8 cellular contexts compared by ENCODE assay signal in the genomic region with DNA sequence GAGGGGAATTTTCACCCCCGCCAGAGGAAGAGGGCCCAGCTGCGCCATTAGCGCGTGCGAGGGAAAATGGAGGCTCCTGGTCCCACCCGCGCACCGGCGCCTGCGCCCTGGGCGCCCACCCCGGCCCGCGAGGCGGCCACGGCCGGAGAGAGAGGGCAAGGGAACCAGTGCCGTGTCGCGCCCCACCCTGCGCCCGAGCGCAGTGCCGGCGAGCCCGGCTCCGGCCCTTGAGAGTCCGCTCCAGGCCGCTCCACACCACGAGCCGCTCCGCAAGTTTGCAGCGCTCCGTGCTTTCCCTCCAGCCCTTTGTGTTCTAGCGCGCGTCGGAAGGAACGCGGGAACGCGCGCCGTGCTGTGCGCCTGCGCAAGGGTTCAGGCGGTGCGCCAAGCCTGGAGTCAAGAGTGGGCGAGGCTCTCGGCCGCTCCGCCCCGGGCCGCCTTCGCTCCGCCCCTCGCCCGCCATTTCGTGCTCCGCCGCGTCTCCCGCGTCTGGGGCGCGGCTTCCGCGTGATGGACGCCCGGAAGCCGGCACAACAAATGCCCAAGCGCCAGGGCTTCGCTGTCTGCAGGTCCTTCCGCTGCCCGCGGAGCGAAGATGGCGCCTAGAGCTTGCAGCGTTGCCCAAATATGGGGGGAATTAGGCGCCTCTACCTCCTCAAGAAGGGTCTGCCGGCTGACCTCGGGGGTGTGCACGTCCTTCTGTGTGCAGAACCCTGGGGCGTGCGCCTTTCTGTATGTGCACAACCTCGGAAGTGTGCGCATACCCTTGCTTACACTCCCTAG. TPM values are rescaled to one million over a fixed set of nuclear protein-coding genes. Genes with fewer than 3 reads are reported as not detected.
DNase-seq lines count a peak whose midpoint lies in the region; ATAC-seq, FAIRE-seq and TF ChIP-seq lines count a peak whose summit lies in the region.

No MANE protein-coding gene starts in this region.

- peak overlapping the region; percentile 66 to 92 (median 90); a peak in 6 of 7 replicates for H3K9ac ChIP-seq in H1 (replicated peaks in 1 of 4; ENCODE audit: extremely low read depth in 1 of 4, low read depth in 3 of 4, low read length in 3 of 4)

- H2BK15ac ChIP-seq in H1 (ENCODE audit: low read length) = peak overlapping the region; percentile 98; the same call in 1 of the 2 replicates

- TF ChIP-seq POLR2A in A549 (IDR thresholded peaks at IDR 0.05; ENCODE audit: low read length) (peak; percentile 51), GM18526 (IDR thresholded peaks at IDR 0.05; ENCODE audit: extremely low read depth, insufficient read length) (peak; percentile 65), H1 (IDR thresholded peaks at IDR 0.05; ENCODE audit: control extremely low read depth in 1 of 2, low read depth in 2 of 2, low read length in 2 of 2) (peak in 1 of 2 experiments; percentile 79; a peak in 2 of 3 replicates)

- no peak for FAIRE-seq in A549 (lab: Jason Lieb, UNC)
- no peak for FAIRE-seq in H1 (lab: Jason Lieb, UNC)

- peak overlapping the region; percentile 92 for H2BK12ac ChIP-seq in H1 (ENCODE audit: low read depth, low read length)

- 5% methylated on average over 58 of the region's 87 CpGs for WGBS in A549 (ENCODE audit: missing lambda C conversion rate)
- WGBS in H1 (ENCODE audit: extremely low coverage in 1 of 2, insufficient coverage in 1 of 2, insufficient read length in 1 of 2, insufficient replicate concordance in 2 of 2, low coverage in 1 of 2, low lambda C conversion rate in 2 of 2, missing lambda C conversion rate in 1 of 2), 2 experiments = 13% methylated on average over 61 of the region's 87 CpGs; no CpG with 5 or more reads in 1 of the 2 experiments

- no peaks in the 10 kb centered on the region for H4K20me1 ChIP-seq in H1 (replicated peaks in 1 of 2; ENCODE audit: control insufficient read depth in 1 of 2, insufficient read depth in 2 of 2, low read length in 2 of 2)

- DNase-seq in A549 (ENCODE audit: low read depth in 1 of 2, low spot score in 1 of 2) (peak; percentile 69 to 99), NCI-H69 (lab: John Stamatoyannopoulos, UW) (peak; percentile 95), H1 (ENCODE audit: low read depth in 1 of 2, low spot score in 2 of 2) (peak; percentile 97 to 98), mesenteric fat pad (ENCODE audit: low spot score) (peak; percentile 100)
- DNase-seq in activated CD8-positive, alpha-beta memory T cell treated with anti-CD3 and anti-CD28 coated beads, Interleukin-2, amount 50 U/mL, for 1 hour (ENCODE audit: extremely low read depth) = peak; percentile 82
- peak; percentile 94 for DNase-seq in stimulated activated CD8-positive, alpha-beta memory T cell treated with anti-CD3 and anti-CD28 coated beads, Interleukin-12 subunit alpha, Interleukin-12 subunit beta, amount 100 ng/mL, for 4 hours (ENCODE audit: low read depth)

- H3K4me1 ChIP-seq in A549 (peaks cover 20% of the 10 kb centered on the region), H1 (replicated peaks in 1 of 4; ENCODE audit: control insufficient read depth in 3 of 4, insufficient read depth in 4 of 4, low read length in 3 of 4) (peaks cover 0 to 26% (median 10%) of the 10 kb centered on the region in 4 experiments; a peak in 6 of 7 replicates)

- peaks cover 0 to 10% (median 3%) of the 10 kb centered on the region in 4 experiments; a peak in 5 of 7 replicates for H3K27me3 ChIP-seq in H1 (replicated peaks in 1 of 4; ENCODE audit: control insufficient read depth in 3 of 4, extremely low read depth in 1 of 4, insufficient read depth in 3 of 4, low read length in 3 of 4)

- peak overlapping the region; percentile 78 for H2BK5ac ChIP-seq in H1 (ENCODE audit: low read depth, low read length)

- H3K9me3 ChIP-seq in A549 = no peaks in the 10 kb centered on the region
- no peaks in the 10 kb centered on the region; a peak in 1 of 4 replicates for H3K9me3 ChIP-seq in H1 (ENCODE audit: insufficient read depth in 2 of 2, low read depth in 1 of 2, low read length in 1 of 2)

- H3K27ac ChIP-seq in A549 (peak overlapping the region; percentile 88 to 100), H1 (ENCODE audit: low read depth, low read length) (peak overlapping the region; percentile 95)

- H2AFZ ChIP-seq in H1 (ENCODE audit: low read length) = no peak overlapping the region

- H3K23ac ChIP-seq in H1 (ENCODE audit: insufficient read length) = no peak overlapping the region

- H3K4me3 ChIP-seq in A549 (peak overlapping the region; percentile 40), H1 (ENCODE audit: extremely low read depth in 1 of 4, insufficient read depth in 2 of 4, low read depth in 3 of 4, low read length in 4 of 4) (peak overlapping the region; percentile 14 to 54 (median 24); a peak in 6 of 8 replicates)

- peaks cover 2% of the 10 kb centered on the region; the same call in 1 of the 2 replicates for H3K23me2 ChIP-seq in H1 (ENCODE audit: low read depth, low read length)

- H4K8ac ChIP-seq in H1 (ENCODE audit: extremely low read depth, insufficient read depth, low read length) = peak overlapping the region; percentile 100

- POLR2A ChIA-PET in A549 (lab: Yijun Ruan, JAX) (interaction anchor here (1.4 to 1.7 kb wide), 3 partner anchors 10 to 50 kb away, joined by 4 to 11 read pairs (median 7); a partner anchor contains a TSS), H1 (lab: Charles Lee; ENCODE audit: partially characterized antibody) (interaction anchor here (0.7 to 7.3 kb wide), 19 partner anchors 10 to 198 kb away, joined by 3 to 100 read pairs (median 5); a partner anchor contains a TSS)

- TF ChIP-seq CTCF in A549 (IDR thresholded peaks at IDR 0.05) (no peak; the same call in 2 of the 3 replicates), H1 (IDR thresholded peaks at IDR 0.05; ENCODE audit: control extremely low read depth in 1 of 3, insufficient read depth in 1 of 3, low read depth in 1 of 3, low read length in 3 of 3) (0 out of 4 replicates have a peak, but pooled peaks of 1 of the 3 experiments have one; percentile 5)

- H3K56ac ChIP-seq in H1 (replicated peaks; ENCODE audit: insufficient read length, low read depth, low read length) = peak overlapping the region; percentile 8

- TF ChIP-seq EP300 in A549 (IDR thresholded peaks at IDR 0.05) (no peak), H1 (IDR thresholded peaks at IDR 0.05; ENCODE audit: borderline replicate concordance in 1 of 2, low read depth in 2 of 2, low read length in 2 of 2) (peak; percentile 42 to 63; a peak in 1 of 3 replicates)

- no peak overlapping the region for H2BK120ac ChIP-seq in H1 (replicated peaks; ENCODE audit: low read depth, low read length)

- H3K36me3 ChIP-seq in H1 (ENCODE audit: control insufficient read depth in 2 of 4, insufficient read depth in 4 of 4, low read length in 3 of 4) = no peaks in the 10 kb centered on the region

- H4K91ac ChIP-seq in H1 (replicated peaks; ENCODE audit: insufficient read length, low read length) = peak overlapping the region; percentile 75

- H3K4ac ChIP-seq in H1 (replicated peaks; ENCODE audit: insufficient read length, low read depth, low read length) = peak overlapping the region; percentile 37

- ATAC-seq in A549 = peak; percentile 48 to 72
- ATAC-seq in HG03064 (IDR thresholded peaks at IDR 0.05; ENCODE audit: low read depth, unreplicated experiment) = peak; percentile 52

- H3K4me2 ChIP-seq in A549 = peak overlapping the region; percentile 83
- peak overlapping the region; percentile 25 to 70 for H3K4me2 ChIP-seq in H1 (ENCODE audit: insufficient read depth in 1 of 2, low read depth in 2 of 2, low read length in 2 of 2)

- H2AK5ac ChIP-seq in H1 (ENCODE audit: low read depth, low read length) = peak overlapping the region; percentile 65; the same call in 1 of the 2 replicates

- CTCF ChIA-PET in A549 (lab: Yijun Ruan, JAX) (interaction anchor here (78.4 to 95.1 kb wide), 2 partner anchors 11 to 21 kb away, joined by 4158 read pairs; a partner anchor contains a TSS), H1 (lab: Charles Lee; ENCODE audit: partially characterized antibody) (interaction anchor here (1.5 to 11.3 kb wide), 4 partner anchors 12 to 238 kb away, joined by 4 to 148 read pairs (median 6); no protein-coding TSS in a partner anchor)

- no peaks in the 10 kb centered on the region for H3K79me2 ChIP-seq in H1 (ENCODE audit: control insufficient read depth in 1 of 2, insufficient read depth in 2 of 2, low read length in 2 of 2)

- peak overlapping the region; percentile 93 for H3K18ac ChIP-seq in H1 (ENCODE audit: extremely low read depth, low read length)

- H3K79me1 ChIP-seq in H1 (ENCODE audit: low read depth, low read length) = no peaks in the 10 kb centered on the region

- H3K14ac ChIP-seq in H1 (ENCODE audit: insufficient read length) = no peak overlapping the region

- 0 out of 5 replicates have a peak, but pooled peaks of 1 of the 2 experiments have one; percentile 34 for TF ChIP-seq RAD21 in A549 (conservative IDR thresholded peaks at IDR 0.05 in 1 of 2, IDR thresholded peaks at IDR 0.05 in 1 of 2)
- peak in 1 of 2 experiments; percentile 15; a peak in 1 of 4 replicates for TF ChIP-seq RAD21 in H1 (IDR thresholded peaks at IDR 0.05 in 1 of 2, conservative IDR thresholded peaks at IDR 0.05 in 1 of 2; ENCODE audit: low read depth in 2 of 2, low read length in 2 of 2)

- peak overlapping the region; percentile 69 for H4K5ac ChIP-seq in H1 (ENCODE audit: insufficient read length, low read depth, low read length)

- H2BK20ac ChIP-seq in H1 (ENCODE audit: low read length) = peak overlapping the region; percentile 62; the same call in 1 of the 2 replicates

TF ChIP-seq in A549, 52 proteins besides CTCF, POLR2A, EP300 and RAD21 (continues in another document):
- TF ChIP-seq HDAC2 (IDR thresholded peaks at IDR 0.05) (no peak), NR3C1 (IDR thresholded peaks at IDR 0.05) (no peak)

TF ChIP-seq in H1, 55 proteins besides CTCF, POLR2A, EP300 and RAD21 (continues in another document):
- TF ChIP-seq SIX5 (IDR thresholded peaks at IDR 0.05; ENCODE audit: low read depth, low read length) (no peak), RFX5 (IDR thresholded peaks at IDR 0.05; ENCODE audit: borderline replicate concordance, low read depth, low read length) (peak; percentile 44; the same call in 1 of the 2 replicates)

RNA-seq across cellular contexts. Expression of a gene that starts 46.1 kb away (rescaled TPM):
- 434 and 1,191 TPM in 2 replicates for polyA plus RNA-seq in A549 (2011; rRNA removed)
- 906 and 1,052 TPM in 2 replicates for polyA plus RNA-seq in A549 (2012; cell fraction: cytosol; rRNA removed)
- polyA plus RNA-seq in A549 (2012; cell fraction: nucleus; rRNA removed) = 514 and 638 TPM in 2 replicates
- 2,232 to 2,533 TPM (median 2,360 TPM) in 3 replicates for polyA plus RNA-seq in A549 (2017; fragmentation: RNase III; extraction: RNeasy Plus Mini Kit Qiagen cat#74134 plus additional on column Dnase treatment)
- 113 and 134 TPM in 2 replicates for polyA minus RNA-seq in A549 (2011; rRNA and poly(A)+ RNA removed)
- total RNA-seq in H1 (2021; fragmentation: NEBNext Ultra II Directional; extraction: Animal tissue kit (Norgen Biotek cat#: 25700)) = 2,680 and 2,823 TPM in 2 replicates
- 643 and 683 TPM in 2 replicates for polyA plus RNA-seq in H1 (2011; rRNA removed)
- 2,462 TPM for polyA plus RNA-seq in H1 (2011; cell fraction: cytosol; rRNA removed)
- 898 TPM for polyA plus RNA-seq in H1 (2011; cell fraction: nucleus; rRNA removed)
- polyA plus RNA-seq in H1 (2012, experiment 1 of 2) = 2,061 to 2,998 TPM (median 2,419 TPM) in 4 replicates
- 1,442 TPM for polyA plus RNA-seq in H1 (2012, experiment 2 of 2)
- 4,157 TPM for polyA plus RNA-seq in H1 (2013, experiment 1 of 2)
- 3,985 TPM for polyA plus RNA-seq in H1 (2013, experiment 2 of 2)
- 94.7 and 121 TPM in 2 replicates for polyA minus RNA-seq in H1 (2011; rRNA and poly(A)+ RNA removed)
- 755 TPM for polyA minus RNA-seq in H1 (2011; cell fraction: cytosol; rRNA and poly(A)+ RNA removed)
- polyA minus RNA-seq in H1 (2011; cell fraction: nucleus; rRNA and poly(A)+ RNA removed) = 623 TPM
- total RNA-seq in mesenteric fat pad = 790 TPM

Comparison
In these comparisons a context has a peak if more than half of its experiments do, and no peak if none do; other contexts are left out.
1. Peak in every context shown above with its lines: DNase-seq, ATAC-seq, H3K4me3 ChIP-seq and H3K27ac ChIP-seq.